8 cellular contexts compared by ENCODE assay signal in the genomic region with DNA sequence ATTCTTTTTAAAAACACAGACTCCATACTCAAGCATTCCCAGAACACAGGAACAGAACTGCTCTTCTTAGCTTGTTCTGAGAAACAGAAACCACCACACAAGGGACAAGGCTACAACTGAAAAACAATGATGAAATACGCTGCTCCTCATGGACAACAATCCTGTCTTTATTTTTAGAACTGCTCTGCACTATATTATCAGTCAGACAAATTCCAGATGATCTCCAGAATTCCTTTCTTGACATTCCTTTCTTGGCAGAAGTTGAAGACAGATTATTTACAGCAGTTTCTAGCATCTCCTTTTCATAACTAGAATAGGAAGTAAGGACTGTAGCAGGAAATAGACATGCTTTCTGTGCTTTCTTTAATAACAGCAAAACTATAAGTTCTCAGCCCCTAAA. TPM values are rescaled to one million over a fixed set of nuclear protein-coding genes. Genes with fewer than 3 reads are reported as not detected.
DNase-seq lines count a peak whose midpoint lies in the region; ATAC-seq and TF ChIP-seq lines count a peak whose summit lies in the region.

No MANE protein-coding gene starts in this region.

- H2AFZ ChIP-seq in mesenchymal stem cell (ENCODE audit: low read depth, low read length), result no peak overlapping the region

- no peak overlapping the region for H2BK120ac ChIP-seq in mesenchymal stem cell (ENCODE audit: low read depth, low read length)

- DNase-seq in Right ventricle myocardium inferior (ENCODE audit: missing footprints) (no peak), cardiac septum (ENCODE audit: low spot score) (no peak), brain microvascular endothelial cell (peak; percentile 47), mesenchymal stem cell (peak; percentile 88), aorta (no peak), NCI-H1694 (lab: John Stamatoyannopoulos, UW) (no peak)

- H3K4me1 ChIP-seq in mesenchymal stem cell (ENCODE audit: control insufficient read depth, insufficient read depth, low read depth, low read length) (peaks cover 1% of the 10 kb centered on the region), aorta (ENCODE audit: control insufficient read depth in 1 of 2, insufficient read depth in 2 of 2, low read length in 2 of 2) (peaks cover 0 to 2% of the 10 kb centered on the region in 2 donors)

- H2AK5ac ChIP-seq in mesenchymal stem cell (ENCODE audit: low read length, severe bottlenecking), result no peak overlapping the region

- H3K79me1 ChIP-seq in mesenchymal stem cell (replicated peaks; ENCODE audit: low read length, poor library complexity, severe bottlenecking), result no peaks in the 10 kb centered on the region

- H3K4me3 ChIP-seq in brain microvascular endothelial cell (ENCODE audit: low read depth, low read length) (no peak overlapping the region), mesenchymal stem cell (ENCODE audit: insufficient read depth in 1 of 2, low read depth in 1 of 2, low read length in 2 of 2) (no peak overlapping the region), aorta (ENCODE audit: low read length in 2 of 2) (peak overlapping the region in 1 of 2 donors; percentile 10)

- H2BK15ac ChIP-seq in mesenchymal stem cell (ENCODE audit: low read depth, poor library complexity, severe bottlenecking), result no peak overlapping the region

- H4K91ac ChIP-seq in mesenchymal stem cell (ENCODE audit: low read length), result no peak overlapping the region

- H3K27ac ChIP-seq in brain microvascular endothelial cell, result peak overlapping the region; percentile 44
- H3K27ac ChIP-seq in mesenchymal stem cell (ENCODE audit: low read length, poor library complexity, severe bottlenecking), result peak overlapping the region; percentile 35
- H3K27ac ChIP-seq in aorta (ENCODE audit: low read depth in 1 of 2, low read length in 2 of 2), result no peak overlapping the region

- no peak overlapping the region for H3K14ac ChIP-seq in mesenchymal stem cell (ENCODE audit: low read length in 2 of 2)

- no peak overlapping the region for H2BK12ac ChIP-seq in mesenchymal stem cell (ENCODE audit: low read length in 2 of 2)

- TF ChIP-seq CTCF in brain microvascular endothelial cell (IDR thresholded peaks at IDR 0.05; ENCODE audit: low read depth, low read length, missing control alignments), result no peak

- WGBS in mesenchymal stem cell, result 4% methylated on average over 1 of the region's 1 CpG
- 14 to 24% methylated on average over 1 of the region's 1 CpG for WGBS in aorta, 2 donors

- ATAC-seq in Right ventricle myocardium inferior (peak; percentile 97), aorta (ENCODE audit: low FRiP score) (peak; percentile 85), GM19035 (IDR thresholded peaks at IDR 0.05; ENCODE audit: unreplicated experiment) (no peak), HG03039 (IDR thresholded peaks at IDR 0.05; ENCODE audit: unreplicated experiment) (no peak)

- H2BK5ac ChIP-seq in mesenchymal stem cell (ENCODE audit: low read depth, low read length, poor library complexity, severe bottlenecking), result no peak overlapping the region

- H3K4ac ChIP-seq in mesenchymal stem cell (ENCODE audit: low read depth in 1 of 2, low read length in 2 of 2), result no peak overlapping the region

- in situ Hi-C loops in brain microvascular endothelial cell (cut with HindIII; ENCODE audit: low pct_ligation_motif_present, low sequenced_read_pairs), result no loop called here

- H3K36me3 ChIP-seq in brain microvascular endothelial cell (replicated peaks), result peaks cover 29% of the 10 kb centered on the region
- H3K36me3 ChIP-seq in mesenchymal stem cell (ENCODE audit: control insufficient read depth in 1 of 2, insufficient read depth in 2 of 2, low read depth in 1 of 2, low read length in 2 of 2), result peaks cover 0 to 85% of the 10 kb centered on the region in 2 experiments
- H3K36me3 ChIP-seq in aorta (ENCODE audit: control insufficient read depth in 1 of 2, insufficient read depth in 2 of 2, low read length in 1 of 2), result no peaks in the 10 kb centered on the region

- intact Hi-C loops in Right ventricle myocardium inferior (cut with DNase I) (loop anchor here (2.0 kb wide), 1 partner anchor 36 kb away; the partner anchor contains the start of gene ANTXR2), cardiac septum (cut with DNase I) (loop anchor here (2.0 kb wide), 1 partner anchor 36 kb away; the partner anchor contains the start of gene ANTXR2), aorta (cut with DNase I) (no loop called here)

- H3K9ac ChIP-seq in mesenchymal stem cell (ENCODE audit: low read length), result peak overlapping the region; percentile 81

- H3K18ac ChIP-seq in mesenchymal stem cell (ENCODE audit: low read depth in 1 of 2, low read length in 2 of 2), result no peak overlapping the region

- no peak overlapping the region for H4K8ac ChIP-seq in mesenchymal stem cell (ENCODE audit: low read length)

- no peak overlapping the region for H3K23ac ChIP-seq in mesenchymal stem cell (ENCODE audit: low read length in 2 of 2)

- H3K4me2 ChIP-seq in mesenchymal stem cell (ENCODE audit: low read length, poor library complexity, severe bottlenecking), result no peak overlapping the region

- no peaks in the 10 kb centered on the region for H3K9me3 ChIP-seq in mesenchymal stem cell (ENCODE audit: control insufficient read depth, low read length)
- H3K9me3 ChIP-seq in aorta (ENCODE audit: control insufficient read depth, low read length), result no peaks in the 10 kb centered on the region

- H3K27me3 ChIP-seq in brain microvascular endothelial cell (replicated peaks), result no peaks in the 10 kb centered on the region
- no peaks in the 10 kb centered on the region for H3K27me3 ChIP-seq in mesenchymal stem cell (ENCODE audit: control insufficient read depth in 1 of 2, insufficient read depth in 1 of 2, low read length in 2 of 2)
- H3K27me3 ChIP-seq in aorta (ENCODE audit: control insufficient read depth in 1 of 2, insufficient read depth in 2 of 2, low read length in 1 of 2), result no peaks in the 10 kb centered on the region

RNA-seq across cellular contexts. Expression of gene ANTXR2, which starts 36.1 kb away (rescaled TPM):
- total RNA-seq in Right ventricle myocardium inferior (48.1 TPM), cardiac septum (54.6 TPM), aorta (10 to 100 TPM; 82.6 to 88.0 TPM)
- polyA plus RNA-seq in mesenchymal stem cell (2013, experiment 1 of 2), result 80.9 TPM
- polyA plus RNA-seq in mesenchymal stem cell (2013, experiment 2 of 2), result 84.2 TPM
- 10 to 100 TPM; 16.0 to 18.8 TPM for polyA plus RNA-seq in aorta

Comparison
In these comparisons a context has a peak if more than half of its experiments do, and no peak if none do; other contexts are left out.
1. ATAC-seq: peak in Right ventricle myocardium inferior (single experiment) and aorta (single experiment); none in GM19035 (single experiment) and HG03039 (single experiment).
2. DNase-seq: peak in brain microvascular endothelial cell (single experiment) and mesenchymal stem cell (single experiment); none in Right ventricle myocardium inferior (single experiment), cardiac septum (single experiment), aorta (0 of 2) and NCI-H1694 (single experiment).
3. H3K27ac ChIP-seq: peak in brain microvascular endothelial cell (single experiment) and mesenchymal stem cell (single experiment); none in aorta (0 of 2).
4. intact Hi-C loops: an anchor here in Right ventricle myocardium inferior (2.0 kb wide) and cardiac septum (2.0 kb wide); none called in aorta.